In the genomic region with DNA sequence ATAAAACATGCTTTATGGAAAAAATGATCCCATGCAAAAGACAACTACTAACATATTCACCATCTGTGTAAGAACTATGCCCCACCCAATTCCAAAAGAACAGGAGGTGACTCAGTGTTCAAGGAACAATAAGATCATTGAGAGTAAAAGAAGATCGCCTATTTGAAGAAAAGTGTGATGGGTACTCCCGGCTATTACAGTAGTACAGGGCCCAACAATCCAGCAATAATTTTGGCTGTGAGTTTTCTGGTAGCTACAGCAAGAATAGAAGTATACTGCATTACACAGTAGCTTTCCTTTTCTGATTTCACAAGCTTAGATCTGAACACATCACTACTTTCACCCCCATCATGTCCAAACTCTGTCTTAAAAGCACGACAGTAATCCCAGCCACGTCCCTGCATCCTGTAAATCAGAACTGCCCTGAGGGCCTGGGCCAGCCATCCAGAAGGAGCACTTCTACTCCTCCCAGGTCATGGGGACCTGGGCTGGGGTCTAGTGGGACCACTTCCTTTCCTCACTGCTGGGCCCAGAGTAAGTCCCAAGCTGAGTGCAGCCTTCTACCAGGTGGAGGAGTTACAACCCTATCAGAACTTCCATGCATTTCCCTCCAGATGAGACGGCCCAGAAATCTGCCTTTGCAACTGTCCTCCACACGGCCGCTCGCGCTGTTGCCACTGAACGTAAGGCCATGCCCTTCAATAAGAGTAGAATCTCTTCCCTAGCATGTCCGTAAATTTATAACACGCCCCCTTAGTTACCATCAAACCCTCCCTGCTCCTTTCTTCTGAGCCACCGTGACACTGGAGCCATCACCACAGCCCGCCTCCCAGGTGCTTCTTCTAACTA, we compare ENCODE assay signal across 8 cellular contexts. TPM values are rescaled to one million over a fixed set of nuclear protein-coding genes. Genes with fewer than 3 reads are reported as not detected.
DNase-seq lines count a peak whose midpoint lies in the region; ATAC-seq, FAIRE-seq and TF ChIP-seq lines count a peak whose summit lies in the region.

No MANE protein-coding gene starts in this region.

- POLR2A ChIA-PET in PC-9 (lab: Charles Lee; ENCODE audit: unreplicated experiment): interaction anchor here (0.5 kb wide), 1 partner anchor 45 kb away, joined by 3 read pairs; no protein-coding TSS in a partner anchor

- peak overlapping the region; percentile 64 for H3K27ac Mint-ChIP-seq in neural crest cell (ENCODE audit: unreplicated experiment)

- CTCF ChIA-PET in PC-9 (lab: Charles Lee): no interaction called here

- H3K9me3 ChIP-seq in PC-9 (ENCODE audit: insufficient read depth, low read depth): no peaks in the 10 kb centered on the region
- H3K9me3 ChIP-seq in effector memory CD4-positive, alpha-beta T cell (ENCODE audit: control insufficient read depth, low read length): no peaks in the 10 kb centered on the region

- BruUV-seq in PC-9 (replicated peaks; lab: Mats Ljungman, UMichigan): TSS peak; percentile 76

- H3K27me3 ChIP-seq in PC-9 (ENCODE audit: insufficient read depth, low read depth): no peaks in the 10 kb centered on the region
- no peaks in the 10 kb centered on the region for H3K27me3 ChIP-seq in effector memory CD4-positive, alpha-beta T cell (replicated peaks; ENCODE audit: control insufficient read depth, insufficient read depth, low read length, poor library complexity, severe bottlenecking)

- peaks cover 60% of the 10 kb centered on the region for H3F3A ChIP-seq in PC-9 (ENCODE audit: insufficient read depth, low read depth)

- no peaks in the 10 kb centered on the region for H3K9me3 Mint-ChIP-seq in neural crest cell

- intact Hi-C loops in PC-9 (cut with micrococcal nuclease; ENCODE audit: unreplicated experiment): no loop called here

- TF ChIP-seq POLR2A in GM12892 (IDR thresholded peaks at IDR 0.05; ENCODE audit: low read depth, low read length): no peak

- H3K9me2 ChIP-seq in PC-9 (ENCODE audit: insufficient read depth): no peaks in the 10 kb centered on the region

- H4K20me1 ChIP-seq in PC-9 (ENCODE audit: insufficient read depth): no peaks in the 10 kb centered on the region; the same call in 1 of the 2 replicates

- H2AFZ ChIP-seq in PC-9: no peak overlapping the region

- H3K4me3 ChIP-seq in PC-9: peak overlapping the region; percentile 30; the same call in 1 of the 2 replicates
- H3K4me3 ChIP-seq in effector memory CD4-positive, alpha-beta T cell (ENCODE audit: insufficient read depth, low read depth, low read length, poor library complexity, severe bottlenecking): peak overlapping the region; percentile 5

- DNase-seq in ELF-1 (ENCODE audit: low read depth, low spot score) (peak; percentile 62), PC-9 (peak; percentile 23 to 90), neural crest cell (ENCODE audit: low read depth, low spot score) (no peak), GM12892 (ENCODE audit: insufficient read length) (no peak), iPS-NIHi7 (ENCODE audit: extremely low spot score) (no peak)
- DNase-seq in effector memory CD4-positive, alpha-beta T cell: no peak
- no peak for DNase-seq in activated CD4-positive, CD25-positive, alpha-beta regulatory T cell (lab: John Stamatoyannopoulos, UW)

- peaks cover 51% of the 10 kb centered on the region for H3K4me1 Mint-ChIP-seq in neural crest cell

- H3K36me3 Mint-ChIP-seq in neural crest cell (ENCODE audit: low read depth): no peaks in the 10 kb centered on the region

- peak overlapping the region; percentile 95 for H3K27ac ChIP-seq in PC-9
- H3K27ac ChIP-seq in effector memory CD4-positive, alpha-beta T cell (ENCODE audit: insufficient read depth, low read length, poor library complexity, severe bottlenecking): peak overlapping the region; percentile 56

- H3K36me3 ChIP-seq in PC-9 (ENCODE audit: low read depth): peaks cover 6% of the 10 kb centered on the region
- no peaks in the 10 kb centered on the region for H3K36me3 ChIP-seq in effector memory CD4-positive, alpha-beta T cell (ENCODE audit: control insufficient read depth, insufficient read depth, low read length)

- no peak for FAIRE-seq in GM12892 (lab: Jason Lieb, UNC)

- no peak for ATAC-seq in GM21515 (IDR thresholded peaks at IDR 0.05; ENCODE audit: unreplicated experiment)

- peak overlapping the region; percentile 94 for H3K4me2 ChIP-seq in PC-9

- H3K4me3 Mint-ChIP-seq in neural crest cell: peak overlapping the region; percentile 75

- TF ChIP-seq CTCF in PC-9 (conservative IDR thresholded peaks at IDR 0.05) (no peak), neural crest cell (conservative IDR thresholded peaks at IDR 0.05) (no peak)

- peaks cover 93% of the 10 kb centered on the region for H3K79me2 ChIP-seq in PC-9 (ENCODE audit: low read depth)

- peaks cover 85% of the 10 kb centered on the region for H3K4me1 ChIP-seq in PC-9 (replicated peaks; ENCODE audit: insufficient read depth)
- H3K4me1 ChIP-seq in effector memory CD4-positive, alpha-beta T cell (ENCODE audit: control insufficient read depth, insufficient read depth, low read length, poor library complexity, severe bottlenecking): peaks cover 56% of the 10 kb centered on the region

- H3K27me3 Mint-ChIP-seq in neural crest cell (ENCODE audit: low read depth): no peaks in the 10 kb centered on the region

RNA-seq across cellular contexts. Expression of gene ESYT2, which starts 7.9 kb away (rescaled TPM):
- 124 and 162 TPM in 2 replicates for total RNA-seq in PC-9 (2021)
- total RNA-seq in neural crest cell: 21.1 and 23.3 TPM in 2 replicates
- 22.7 TPM for polyA plus RNA-seq in GM12892 (2012; ENCODE audit: missing spikeins)

RNA-seq across cellular contexts. Expression of gene DYNC2I1, which starts 35.0 kb away (rescaled TPM):
- total RNA-seq in PC-9 (2021) (34.8 and 35.4 TPM in 2 replicates), neural crest cell (27.3 and 27.8 TPM in 2 replicates)
- 14.6 TPM for polyA plus RNA-seq in GM12892 (2012; ENCODE audit: missing spikeins)

Comparison
In these comparisons a context has a peak if more than half of its experiments do, and no peak if none do; other contexts are left out.
1. DNase-seq: peak in ELF-1 (single experiment) and PC-9 (2 of 2); none in effector memory CD4-positive, alpha-beta T cell (0 of 3), neural crest cell (single experiment), GM12892 (single experiment), iPS-NIHi7 (single experiment) and activated CD4-positive, CD25-positive, alpha-beta regulatory T cell (0 of 4).